Comparison of ENCODE assay signal across 8 cellular contexts in genomic region chr18:23862071-23862470, GRCh38.
A peak's percentile ranks its signal among the peaks of the same experiment; 100 is the strongest.
DNase-seq lines count a peak whose midpoint lies in the region; ATAC-seq, FAIRE-seq and TF ChIP-seq lines count a peak whose summit lies in the region.

No MANE protein-coding gene starts in this region.

- FAIRE-seq in astrocyte (lab: Jason Lieb, UNC), result peak; percentile 54

- DNase-seq in AG04449 (ENCODE audit: low read depth, low spot score), result peak; percentile 88
- DNase-seq in astrocyte (ENCODE audit: low read depth), result peak; percentile 95
- peak; percentile 60 for DNase-seq in kidney glomerular epithelial cell (lab: John Stamatoyannopoulos, UW)
- DNase-seq in midbrain (lab: John Stamatoyannopoulos, UW), result no peak
- DNase-seq in endodermal cell, result no peak
- DNase-seq in retina, result no peak

- no peaks in the 10 kb centered on the region for H3K79me2 ChIP-seq in astrocyte (ENCODE audit: insufficient read depth, low read length)

- H3K27ac ChIP-seq in HUES48 (ENCODE audit: low read depth, low read length), result peak overlapping the region; percentile 73
- H3K27ac ChIP-seq in astrocyte (ENCODE audit: low read depth, low read length), result peak overlapping the region; percentile 80
- no peak overlapping the region for H3K27ac ChIP-seq in endodermal cell (ENCODE audit: low read depth, low read length)

- no peak for ATAC-seq in GM18502 (IDR thresholded peaks at IDR 0.05; ENCODE audit: poor library complexity, unreplicated experiment)

- H2AFZ ChIP-seq in astrocyte (ENCODE audit: low read depth, low read length), result peak overlapping the region; percentile 53

- H3K4me3 Mint-ChIP-seq in astrocyte (ENCODE audit: unreplicated experiment) (no peak overlapping the region), endodermal cell (no peak overlapping the region)

- H3K36me3 Mint-ChIP-seq in astrocyte (ENCODE audit: low read depth, unreplicated experiment), result no peaks in the 10 kb centered on the region
- H3K36me3 Mint-ChIP-seq in endodermal cell (ENCODE audit: low read depth), result no peaks in the 10 kb centered on the region

- TF ChIP-seq CTCF in AG04449 (IDR thresholded peaks at IDR 0.05; ENCODE audit: insufficient read depth, low read length, missing control alignments) (no peak), astrocyte (IDR thresholded peaks at IDR 0.05; ENCODE audit: insufficient read depth, low read depth, low read length) (no peak), endodermal cell (conservative IDR thresholded peaks at IDR 0.05) (no peak)

- no peaks in the 10 kb centered on the region for H3K9me3 ChIP-seq in HUES48 (ENCODE audit: control insufficient read depth, insufficient read depth, low read length)
- H3K9me3 ChIP-seq in astrocyte (ENCODE audit: insufficient read depth, low read depth, low read length), result no peaks in the 10 kb centered on the region
- H3K9me3 ChIP-seq in endodermal cell (ENCODE audit: control insufficient read depth, low read length), result no peaks in the 10 kb centered on the region

- peaks cover 27% of the 10 kb centered on the region for H3K4me1 Mint-ChIP-seq in astrocyte (ENCODE audit: low read depth, unreplicated experiment)
- H3K4me1 Mint-ChIP-seq in endodermal cell, result peaks cover 15% of the 10 kb centered on the region

- H4K20me1 ChIP-seq in astrocyte (ENCODE audit: insufficient read depth, low read length), result no peaks in the 10 kb centered on the region

- WGBS in endodermal cell (ENCODE audit: insufficient coverage in 1 of 2, insufficient read length in 1 of 2), 2 experiments, result 72 to 77% methylated on average over 4 of the region's 4 CpGs

- H3K4me3 ChIP-seq in AG04449 (ENCODE audit: low read depth, low read length) (no peak overlapping the region), HUES48 (ENCODE audit: low read depth, low read length) (no peak overlapping the region), astrocyte (ENCODE audit: insufficient read depth, low read depth, low read length) (no peak overlapping the region), endodermal cell (ENCODE audit: low read length) (no peak overlapping the region)

- no peaks in the 10 kb centered on the region for H3K9me3 Mint-ChIP-seq in astrocyte (ENCODE audit: unreplicated experiment)
- H3K9me3 Mint-ChIP-seq in endodermal cell, result no peaks in the 10 kb centered on the region

- POLR2A ChIA-PET in AG04449 (lab: Yijun Ruan, JAX), result no interaction called here

- H3K27me3 Mint-ChIP-seq in astrocyte (ENCODE audit: low read depth, unreplicated experiment), result no peaks in the 10 kb centered on the region
- peaks cover 2% of the 10 kb centered on the region for H3K27me3 Mint-ChIP-seq in endodermal cell (ENCODE audit: insufficient read depth)

- CTCF ChIA-PET in AG04449 (lab: Yijun Ruan, JAX), result interaction anchor here (0.8 to 2.0 kb wide), 4 partner anchors 24 to 257 kb away, joined by 3 to 20 read pairs (median 4); no protein-coding TSS in a partner anchor

- H3K9ac ChIP-seq in HUES48 (ENCODE audit: low read depth, low read length), result no peak overlapping the region
- H3K9ac ChIP-seq in astrocyte (ENCODE audit: low read length), result peak overlapping the region; percentile 51
- H3K9ac ChIP-seq in endodermal cell (ENCODE audit: extremely low read depth, low read length, poor library complexity, severe bottlenecking), result no peak overlapping the region

- peak overlapping the region; percentile 63 for H3K4me2 ChIP-seq in astrocyte (ENCODE audit: low read length)

- H3K36me3 ChIP-seq in HUES48 (ENCODE audit: control insufficient read depth, insufficient read depth, low read length), result no peaks in the 10 kb centered on the region
- no peaks in the 10 kb centered on the region for H3K36me3 ChIP-seq in astrocyte (ENCODE audit: insufficient read depth, low read length)
- H3K36me3 ChIP-seq in endodermal cell (ENCODE audit: control insufficient read depth, insufficient read depth, low read length), result no peaks in the 10 kb centered on the region

- H3K27me3 ChIP-seq in HUES48 (ENCODE audit: control insufficient read depth, insufficient read depth, low read length), result no peaks in the 10 kb centered on the region
- H3K27me3 ChIP-seq in astrocyte (ENCODE audit: insufficient read depth, low read length), result no peaks in the 10 kb centered on the region
- H3K27me3 ChIP-seq in endodermal cell (ENCODE audit: control insufficient read depth, insufficient read depth, low read length, poor library complexity, severe bottlenecking), result no peaks in the 10 kb centered on the region

- H3K27ac Mint-ChIP-seq in astrocyte (ENCODE audit: unreplicated experiment) (peak overlapping the region; percentile 98), endodermal cell (no peak overlapping the region)

- H3K4me1 ChIP-seq in HUES48 (ENCODE audit: control insufficient read depth, insufficient read depth, low read length) (peaks cover 21% of the 10 kb centered on the region), astrocyte (ENCODE audit: insufficient read depth, low read length) (peaks cover 28% of the 10 kb centered on the region), endodermal cell (ENCODE audit: control insufficient read depth, insufficient read depth, low read length) (no peaks in the 10 kb centered on the region)

Comparison
In these comparisons a context has a peak if more than half of its experiments do, and no peak if none do; other contexts are left out.
1. DNase-seq: peak in AG04449 (single experiment), astrocyte (single experiment) and kidney glomerular epithelial cell (single experiment); none in midbrain (single experiment), endodermal cell (single experiment) and retina (single experiment).